20 cellular contexts compared by ENCODE assay signal in the genomic region with DNA sequence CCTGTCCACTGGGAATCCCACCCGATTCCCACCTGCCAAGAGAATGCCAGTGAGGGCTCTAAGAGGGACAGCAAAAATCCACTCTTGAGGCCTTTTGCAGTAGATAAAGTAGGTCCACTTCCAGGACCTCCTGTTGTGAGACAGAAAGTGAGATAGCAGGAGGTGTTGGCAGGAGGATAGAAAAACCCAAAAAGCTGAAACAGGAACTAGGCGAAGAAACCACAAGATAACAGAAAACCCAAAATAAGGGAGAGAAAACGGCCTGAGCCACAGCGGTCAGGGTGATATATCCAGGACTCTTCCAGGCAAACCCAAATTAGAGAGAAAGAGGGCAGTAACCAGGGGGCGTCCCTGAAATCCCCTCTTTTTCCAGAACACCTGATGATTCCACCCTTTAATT.
A peak's percentile ranks its signal among the peaks of the same experiment; 100 is the strongest.
DNase-seq lines count a peak whose midpoint lies in the region; ATAC-seq, FAIRE-seq and TF ChIP-seq lines count a peak whose summit lies in the region.
"Had no signal": no experiment of that assay in that cellular context is flagged by ENCODE, and none has a peak within 500 bp of the region (broad histone marks: within the 10 kb centered on the region; RNA-seq: fewer than 3 reads in every experiment).

No MANE protein-coding gene starts in this region.

- H3K4me2 ChIP-seq in GM12878 (ENCODE audit: control insufficient read depth, insufficient read depth) = peak overlapping the region; percentile 76

- no peaks in the 10 kb centered on the region for H3K36me3 Mint-ChIP-seq in activated T-helper 17 cell treated with anti-CD3 and anti-CD28 coated beads, Interleukin-2, amount 50 U/mL, for 72 hours (ENCODE audit: low read depth)

- H3K4me3 ChIP-seq in HL-60 (replicated peaks; ENCODE audit: insufficient read depth, low read length) (no peak overlapping the region), GM12878 (no peak overlapping the region)
- H3K4me3 ChIP-seq: heart left ventricle had no signal

- CTCF ChIA-PET in GM12878 (lab: Yijun Ruan, JAX) = no interaction called here

- RAD21 ChIA-PET in GM12878 (lab: Charles Lee; ENCODE audit: unreplicated experiment) = no interaction called here

- SMC1A ChIA-PET in GM12878 (lab: Charles Lee; ENCODE audit: uncharacterized antibody, unreplicated experiment) = interaction anchor here (1.3 to 1.6 kb wide), 2 partner anchors 9 to 20 kb away, joined by 4 to 5 read pairs; no protein-coding TSS in a partner anchor

- H3K36me3 ChIP-seq in GM12878 (ENCODE audit: control insufficient read depth in 2 of 2, insufficient read depth in 2 of 2, low read length in 1 of 2) = no peaks in the 10 kb centered on the region
- H3K36me3 ChIP-seq: heart left ventricle had no signal

- no peaks in the 10 kb centered on the region for H3K4me1 Mint-ChIP-seq in activated T-helper 17 cell treated with anti-CD3 and anti-CD28 coated beads, Interleukin-2, amount 50 U/mL, for 72 hours

- BruUV-seq in GM12878 (replicated peaks; lab: Mats Ljungman, UMichigan) = no TSS peak

- in situ Hi-C loops in GM12878 (cut with MboI) = no loop called here

- peaks cover 7% of the 10 kb centered on the region for H3K9me3 Mint-ChIP-seq in activated T-helper 17 cell treated with anti-CD3 and anti-CD28 coated beads, Interleukin-2, amount 50 U/mL, for 72 hours

- H3K9me3 ChIP-seq in GM12878 (replicated peaks; ENCODE audit: control insufficient read depth, insufficient read depth, low read length) = peaks cover 5% of the 10 kb centered on the region; the same call in 2 of the 3 replicates

- 15% methylated on average over 5 of the region's 5 CpGs for WGBS in GM12878 (ENCODE audit: insufficient coverage, insufficient replicate concordance, low lambda C conversion rate, missing lambda C conversion rate)

- H3K27me3 ChIP-seq in HL-60 (ENCODE audit: insufficient read depth, poor library complexity, severe bottlenecking) (no peaks in the 10 kb centered on the region), GM12878 (replicated peaks in 1 of 2; ENCODE audit: control insufficient read depth in 2 of 2, insufficient read depth in 2 of 2, low read length in 1 of 2) (no peaks in the 10 kb centered on the region; a peak in 1 of 4 replicates)
- H3K27me3 ChIP-seq: heart left ventricle had no signal

- peaks cover 2% of the 10 kb centered on the region; the same call in 1 of the 2 replicates for H4K20me1 ChIP-seq in GM12878 (ENCODE audit: control insufficient read depth, insufficient read depth)

- H3K4me3 Mint-ChIP-seq in activated T-helper 17 cell treated with anti-CD3 and anti-CD28 coated beads, Interleukin-2, amount 50 U/mL, for 72 hours = no peak overlapping the region
- H3K4me3 Mint-ChIP-seq: activated naive CD4-positive, alpha-beta T cell treated with anti-CD3 and anti-CD28 coated beads for 36 hours; CD4-positive, alpha-beta T cell had no signal

- TF ChIP-seq CTCF in HL-60 (IDR thresholded peaks at IDR 0.05; ENCODE audit: insufficient read depth, low read length) = no peak
- no peak for TF ChIP-seq CTCF in GM12878 (IDR thresholded peaks at IDR 0.05 in 2 of 3, conservative IDR thresholded peaks at IDR 0.05 in 1 of 3; ENCODE audit: control insufficient read depth in 2 of 3, extremely low read depth in 1 of 3, insufficient read depth in 1 of 3, low read depth in 3 of 3, low read length in 3 of 3)

- H3K27ac ChIP-seq in HL-60 (replicated peaks) (peak overlapping the region; percentile 84), GM12878 (ENCODE audit: control insufficient read depth, insufficient read depth) (no peak overlapping the region)
- H3K27ac ChIP-seq: heart left ventricle had no signal

- H3K27me3 Mint-ChIP-seq in activated T-helper 17 cell treated with anti-CD3 and anti-CD28 coated beads, Interleukin-2, amount 50 U/mL, for 72 hours = no peaks in the 10 kb centered on the region
- H3K27me3 Mint-ChIP-seq: CD4-positive, alpha-beta T cell had no signal

- H3K4me1 ChIP-seq in GM12878 (ENCODE audit: control insufficient read depth, insufficient read depth, low read length) = peaks cover 10% of the 10 kb centered on the region

- ATAC-seq in GM12878 = peak; percentile 48
- no peak for ATAC-seq in activated T-helper 17 cell treated with anti-CD3 and anti-CD28 coated beads, Interleukin-2, amount 50 U/mL, for 72 hours (replicated peaks)
- ATAC-seq in esophagus mucosa = no peak
- ATAC-seq: heart left ventricle had no signal

- POLR2A ChIA-PET in GM12878 (lab: Charles Lee) = no interaction called here

- TF ChIP-seq POLR2A in GM12878 (IDR thresholded peaks at IDR 0.05; ENCODE audit: low read depth, low read length) = no peak

- FAIRE-seq in GM12878 (lab: Jason Lieb, UNC) = no peak

- H3K27ac Mint-ChIP-seq in activated T-helper 17 cell treated with anti-CD3 and anti-CD28 coated beads, Interleukin-2, amount 50 U/mL, for 72 hours = no peak overlapping the region
- H3K27ac Mint-ChIP-seq: activated naive CD4-positive, alpha-beta T cell treated with anti-CD3 and anti-CD28 coated beads for 36 hours; CD4-positive, alpha-beta T cell had no signal

- H3K9ac ChIP-seq in GM12878 (ENCODE audit: control insufficient read depth, insufficient read depth, low read length) = no peak overlapping the region

- intact Hi-C loops in GM12878 (cut with micrococcal nuclease; ENCODE audit: unreplicated experiment) = no loop called here

- H3K79me2 ChIP-seq in GM12878 (ENCODE audit: control insufficient read depth, insufficient read depth, low read length) = no peaks in the 10 kb centered on the region

- no peak overlapping the region for H2AFZ ChIP-seq in GM12878 (ENCODE audit: control insufficient read depth, low read depth, low read length)

- no peak for TF ChIP-seq EP300 in GM12878 (IDR thresholded peaks at IDR 0.05; ENCODE audit: borderline replicate concordance in 1 of 2, control insufficient read depth in 1 of 2, low read depth in 2 of 2, low read length in 2 of 2)

- peak; percentile 55 to 58 for DNase-seq in AML-193 (lab: John Stamatoyannopoulos, UW)
- peak in 1 of 2 experiments; percentile 70 for DNase-seq in HL-60 (ENCODE audit: low read depth in 1 of 2, low spot score in 1 of 2)
- DNase-seq in NOMO-1 treated with dmso at 0.1 percent for 144 hours (lab: John Stamatoyannopoulos, UW; ENCODE audit: unreplicated experiment) = peak; percentile 45
- DNase-seq in GM12878 (ENCODE audit: low read depth, low spot score) = no peak
- DNase-seq in cerebellar nuclear complex (lab: John Stamatoyannopoulos, UW) = no peak
- no peak for DNase-seq in kidney tubule cell (ENCODE audit: low spot score)
- DNase-seq: ACHN; activated CD4-positive, alpha-beta T cell treated with anti-CD3 and anti-CD28 coated beads, Interleukin-2, amount 50 U/mL, for 4 hours; activated naive CD4-positive, alpha-beta T cell treated with anti-CD3 and anti-CD28 coated beads for 36 hours; amygdala; CD4-positive, alpha-beta T cell; dermis blood vessel endothelial cell; heart left ventricle; NCI-H1092; NCI-H2081; NCI-H446 treated with DMSO at 0.1 percent for 48 hours; occipital lobe; substantia nigra had no signal

- no peak for TF ChIP-seq RAD21 in GM12878 (IDR thresholded peaks at IDR 0.05; ENCODE audit: insufficient read depth, low read depth, low read length)

TF ChIP-seq in GM12878, 131 proteins besides CTCF, POLR2A, EP300 and RAD21:
- TF ChIP-seq BRCA1 (IDR thresholded peaks at IDR 0.05; ENCODE audit: low read depth, low read length) (no peak), ZNF622 (IDR thresholded peaks at IDR 0.05) (no peak), RAD51 (IDR thresholded peaks at IDR 0.05) (no peak), IKZF2 (IDR thresholded peaks at IDR 0.05) (peak; percentile 41 to 62; a peak in 3 of 4 replicates), EED (IDR thresholded peaks at IDR 0.05; ENCODE audit: low read depth) (peak; percentile 30; the same call in 1 of the 2 replicates), NR2C2 (IDR thresholded peaks at IDR 0.05; ENCODE audit: borderline replicate concordance, control insufficient read depth, insufficient read length, low read depth) (no peak), RUNX3 (IDR thresholded peaks at IDR 0.05; ENCODE audit: low read length) (peak; percentile 65), POLR2AphosphoS2 (IDR thresholded peaks at IDR 0.05; ENCODE audit: low read depth, low read length) (no peak), SPI1 (IDR thresholded peaks at IDR 0.05; ENCODE audit: borderline replicate concordance, insufficient read depth, low read depth, low read length) (0 out of 2 replicates have a peak, but pooled peaks have one; percentile 2), KAT2A (conservative IDR thresholded peaks at IDR 0.05; ENCODE audit: control insufficient read depth, low read depth, low read length) (no peak), RELA (IDR thresholded peaks at IDR 0.05; ENCODE audit: borderline replicate concordance, partially characterized antibody) (no peak), HCFC1 (IDR thresholded peaks at IDR 0.05; ENCODE audit: low read length) (no peak), SP1 (IDR thresholded peaks at IDR 0.05; ENCODE audit: low read depth, low read length) (no peak), MTA2 (IDR thresholded peaks at IDR 0.05; ENCODE audit: low read depth) (0 out of 2 replicates have a peak, but pooled peaks have one; percentile 20), IRF4 (IDR thresholded peaks at IDR 0.05; ENCODE audit: low read depth, low read length) (no peak), ZNF384 (IDR thresholded peaks at IDR 0.05; ENCODE audit: borderline replicate concordance, low read depth, low read length) (no peak), RELB (IDR thresholded peaks at IDR 0.05; ENCODE audit: low read depth) (0 out of 2 replicates have a peak, but pooled peaks have one; percentile 22), IKZF1 (conservative IDR thresholded peaks at IDR 0.05) (peak; percentile 68; the same call in 1 of the 2 replicates)

Comparison
In these comparisons a context has a peak if more than half of its experiments do, and no peak if none do; other contexts are left out.
1. DNase-seq: peak in AML-193 (2 of 2) and NOMO-1 treated with dmso at 0.1 percent for 144 hours (single experiment); none in GM12878 (single experiment), cerebellar nuclear complex (0 of 2) and kidney tubule cell (single experiment).